Comparison of ENCODE assay signal across 8 cellular contexts in genomic region chr15:52558196-52558595, GRCh38. TPM values are rescaled to one million over a fixed set of nuclear protein-coding genes. Genes with fewer than 3 reads are reported as not detected.
DNase-seq lines count a peak whose midpoint lies in the region; ATAC-seq lines count a peak whose summit lies in the region.

No MANE protein-coding gene starts in this region.

- H3K27ac Mint-ChIP-seq in activated CD4-positive, alpha-beta memory T cell treated with anti-CD3 and anti-CD28 coated beads, Interleukin-2, amount 10 ng/mL, durations not matched to agents 7 days and 5 days: peak overlapping the region; percentile 89
- H3K27ac Mint-ChIP-seq in stimulated activated naive CD8-positive, alpha-beta T cell treated with anti-CD3 and anti-CD28 coated beads, Interleukin-15, amount 100 ng/mL, for 72 hours: peak overlapping the region; percentile 78 to 86

- DNase-seq in activated gamma-delta T cell treated with Interleukin-2 at 50 U/mL for 16 hours (peak; percentile 25), activated gamma-delta T cell (lab: John Stamatoyannopoulos, UW) (no peak), foreskin melanocyte (peak; percentile 65), SK-N-DZ (ENCODE audit: low spot score) (no peak), DMS114 treated with DMSO at 0.1 percent for 48 hours (lab: John Stamatoyannopoulos, UW; ENCODE audit: unreplicated experiment) (no peak)
- peak; percentile 77 for DNase-seq in activated CD4-positive, alpha-beta memory T cell treated with anti-CD3 and anti-CD28 coated beads, Interleukin-2, amount 10 ng/mL, durations not matched to agents 7 days and 5 days
- DNase-seq in stimulated activated naive CD8-positive, alpha-beta T cell treated with anti-CD3 and anti-CD28 coated beads, Interleukin-15, amount 100 ng/mL, for 72 hours: peak; percentile 48 to 67

- CTCF ChIA-PET in activated CD4-positive, alpha-beta memory T cell treated with anti-CD3 and anti-CD28 coated beads, Interleukin-2, amount 10 ng/mL, durations not matched to agents 7 days and 5 days (lab: Charles Lee): interaction anchor here (0.7 to 1.9 kb wide), 9 partner anchors 8 to 302 kb away, joined by 3 to 7 read pairs (median 4); no protein-coding TSS in a partner anchor

- no peaks in the 10 kb centered on the region for H3K9me3 Mint-ChIP-seq in activated CD4-positive, alpha-beta memory T cell treated with anti-CD3 and anti-CD28 coated beads, Interleukin-2, amount 10 ng/mL, durations not matched to agents 7 days and 5 days
- H3K9me3 Mint-ChIP-seq in stimulated activated naive CD8-positive, alpha-beta T cell treated with anti-CD3 and anti-CD28 coated beads, Interleukin-15, amount 100 ng/mL, for 72 hours: no peaks in the 10 kb centered on the region

- H3K4me3 Mint-ChIP-seq in activated CD4-positive, alpha-beta memory T cell treated with anti-CD3 and anti-CD28 coated beads, Interleukin-2, amount 10 ng/mL, durations not matched to agents 7 days and 5 days: peak overlapping the region; percentile 58
- peak overlapping the region; percentile 69 to 70 for H3K4me3 Mint-ChIP-seq in stimulated activated naive CD8-positive, alpha-beta T cell treated with anti-CD3 and anti-CD28 coated beads, Interleukin-15, amount 100 ng/mL, for 72 hours

- H3K36me3 Mint-ChIP-seq in activated CD4-positive, alpha-beta memory T cell treated with anti-CD3 and anti-CD28 coated beads, Interleukin-2, amount 10 ng/mL, durations not matched to agents 7 days and 5 days (ENCODE audit: low read depth): peaks cover 40% of the 10 kb centered on the region

- POLR2A ChIA-PET in activated CD4-positive, alpha-beta memory T cell treated with anti-CD3 and anti-CD28 coated beads, Interleukin-2, amount 10 ng/mL, durations not matched to agents 7 days and 5 days (lab: Charles Lee): interaction anchor here (0.7 to 3.3 kb wide), 11 partner anchors 11 to 587 kb away, joined by 3 to 18 read pairs (median 3); partner anchors contain the start of genes ARPP19, ATOSA, LEO1 and MYO5A

- H3K4me1 Mint-ChIP-seq in activated CD4-positive, alpha-beta memory T cell treated with anti-CD3 and anti-CD28 coated beads, Interleukin-2, amount 10 ng/mL, durations not matched to agents 7 days and 5 days: peaks cover 64% of the 10 kb centered on the region
- H3K4me1 Mint-ChIP-seq in stimulated activated naive CD8-positive, alpha-beta T cell treated with anti-CD3 and anti-CD28 coated beads, Interleukin-15, amount 100 ng/mL, for 72 hours: peaks cover 59% of the 10 kb centered on the region

- no peaks in the 10 kb centered on the region for H3K27me3 Mint-ChIP-seq in activated CD4-positive, alpha-beta memory T cell treated with anti-CD3 and anti-CD28 coated beads, Interleukin-2, amount 10 ng/mL, durations not matched to agents 7 days and 5 days
- H3K27me3 Mint-ChIP-seq in stimulated activated naive CD8-positive, alpha-beta T cell treated with anti-CD3 and anti-CD28 coated beads, Interleukin-15, amount 100 ng/mL, for 72 hours: no peaks in the 10 kb centered on the region

- ATAC-seq in HG03378 (IDR thresholded peaks at IDR 0.05; ENCODE audit: unreplicated experiment): peak; percentile 91
- peak; percentile 98 for ATAC-seq in stimulated activated naive CD8-positive, alpha-beta T cell treated with anti-CD3 and anti-CD28 coated beads, Interleukin-15, amount 100 ng/mL, for 72 hours

RNA-seq across cellular contexts. Expression of gene ARPP19, which starts 10.6 kb away (rescaled TPM):
- total RNA-seq in activated CD4-positive, alpha-beta memory T cell treated with anti-CD3 and anti-CD28 coated beads, Interleukin-2, amount 10 ng/mL, durations not matched to agents 7 days and 5 days: 100 to 1,000 TPM; 176 to 193 TPM
- polyA plus RNA-seq in SK-N-DZ (2014; cell fraction: cytosol; rRNA removed): 177 and 178 TPM in 2 replicates
- polyA plus RNA-seq in SK-N-DZ (2014; cell fraction: nucleus; rRNA removed): 65.3 and 80.8 TPM in 2 replicates

RNA-seq across cellular contexts. Expression of gene MYO5A, which starts 29.5 kb away (rescaled TPM):
- total RNA-seq in activated CD4-positive, alpha-beta memory T cell treated with anti-CD3 and anti-CD28 coated beads, Interleukin-2, amount 10 ng/mL, durations not matched to agents 7 days and 5 days: 10 to 100 TPM; 41.3 to 42.2 TPM
- 6.5 and 8.8 TPM in 2 replicates for polyA plus RNA-seq in SK-N-DZ (2014; cell fraction: cytosol; rRNA removed)
- polyA plus RNA-seq in SK-N-DZ (2014; cell fraction: nucleus; rRNA removed): 6.4 and 9.0 TPM in 2 replicates

Comparison
In these comparisons a context has a peak if more than half of its experiments do, and no peak if none do; other contexts are left out.
1. DNase-seq: peak in activated gamma-delta T cell treated with Interleukin-2 at 50 U/mL for 16 hours (single experiment), activated CD4-positive, alpha-beta memory T cell treated with anti-CD3 and anti-CD28 coated beads, Interleukin-2, amount 10 ng/mL, durations not matched to agents 7 days and 5 days (single experiment), foreskin melanocyte (single experiment) and stimulated activated naive CD8-positive, alpha-beta T cell treated with anti-CD3 and anti-CD28 coated beads, Interleukin-15, amount 100 ng/mL, for 72 hours (2 of 2); none in activated gamma-delta T cell (single experiment), SK-N-DZ (single experiment) and DMS114 treated with DMSO at 0.1 percent for 48 hours (single experiment).